In the genomic region with DNA sequence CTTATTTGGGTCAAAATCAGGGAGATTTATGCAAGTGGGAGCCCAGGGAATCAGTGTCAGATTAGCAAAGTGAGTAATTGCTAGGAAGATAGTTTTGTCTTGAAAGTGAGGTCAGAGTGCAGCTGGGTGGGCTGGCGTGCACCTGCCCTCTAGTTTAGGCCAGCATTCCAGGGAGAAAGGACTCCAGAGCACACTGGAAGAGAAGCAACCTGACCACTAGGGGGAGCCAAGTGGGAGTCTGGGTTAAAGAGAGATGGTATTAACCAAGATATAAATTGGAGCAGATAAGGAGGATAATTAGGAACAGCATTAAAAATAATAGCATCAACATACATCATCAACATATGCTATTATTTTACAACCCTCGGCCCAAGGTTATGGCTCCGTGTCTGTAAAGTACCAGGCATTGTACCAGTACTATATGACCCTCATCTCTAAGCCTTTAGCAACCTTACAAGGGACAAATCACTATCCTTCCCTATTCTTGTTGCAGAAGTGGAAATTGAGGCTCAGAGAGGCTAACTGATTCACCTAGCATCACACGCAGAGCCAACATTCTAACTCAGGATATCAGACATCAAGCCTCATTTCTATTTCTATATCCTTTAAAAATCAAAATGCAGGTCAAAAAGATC, we compare ENCODE assay signal across 9 cellular contexts. TPM values are rescaled to one million over a fixed set of nuclear protein-coding genes. Genes with fewer than 3 reads are reported as not detected.
DNase-seq lines count a peak whose midpoint lies in the region; ATAC-seq and TF ChIP-seq lines count a peak whose summit lies in the region.
"Had no signal": no experiment of that assay in that cellular context is flagged by ENCODE, and none has a peak within 500 bp of the region (broad histone marks: within the 10 kb centered on the region; RNA-seq: fewer than 3 reads in every experiment).

No MANE protein-coding gene starts in this region.

- TF ChIP-seq POLR2A in suprapubic skin (IDR thresholded peaks at IDR 0.05): no peak

- 56% methylated on average over 4 of the region's 4 CpGs for WGBS in mammary epithelial cell (ENCODE audit: low coverage, missing lambda C conversion rate)
- WGBS in suprapubic skin: 67% methylated on average over 4 of the region's 4 CpGs

- no peaks in the 10 kb centered on the region for H3K36me3 Mint-ChIP-seq in GM23338 (ENCODE audit: low read depth)
- no peaks in the 10 kb centered on the region for H3K36me3 Mint-ChIP-seq in neural crest cell (ENCODE audit: low read depth)

- dilution Hi-C loops in mammary epithelial cell (cut with HindIII; ENCODE audit: low sequenced_read_pairs): no loop called here

- H3K4me2 ChIP-seq in GM23338 (no peak overlapping the region), mammary epithelial cell (ENCODE audit: insufficient read depth, low read depth, low read length) (no peak overlapping the region)

- TF ChIP-seq CTCF in GM23338 (conservative IDR thresholded peaks at IDR 0.05; ENCODE audit: low read depth in 2 of 2) (peak; percentile 86 to 92), mammary epithelial cell (conservative IDR thresholded peaks at IDR 0.05 in 1 of 2, IDR thresholded peaks at IDR 0.05 in 1 of 2; ENCODE audit: extremely low read depth in 1 of 2, insufficient read depth in 1 of 2, low read depth in 1 of 2, low read length in 2 of 2) (peak; percentile 83 to 85), neural crest cell (conservative IDR thresholded peaks at IDR 0.05) (peak; percentile 73), suprapubic skin (IDR thresholded peaks at IDR 0.05) (peak in 1 of 2 donors; percentile 39)

- H3K9me2 ChIP-seq in GM23338 (ENCODE audit: insufficient read depth): 0 out of 2 replicates have a peak, but pooled peaks cover 6% of the 10 kb centered on the region

- H3K4me3 ChIP-seq in GM23338 (no peak overlapping the region), mammary epithelial cell (replicated peaks in 1 of 3; ENCODE audit: insufficient read depth in 1 of 3, low read depth in 2 of 3, low read length in 3 of 3) (no peak overlapping the region), suprapubic skin (no peak overlapping the region)
- H3K4me3 ChIP-seq: SK-N-MC had no signal

- CTCF ChIA-PET in mammary epithelial cell (lab: Charles Lee; ENCODE audit: low non-redundant PET): no interaction called here

- H3F3A ChIP-seq in GM23338 (replicated peaks; ENCODE audit: low read depth): no peaks in the 10 kb centered on the region

- H2AFZ ChIP-seq in GM23338 (no peak overlapping the region), mammary epithelial cell (ENCODE audit: low read depth, low read length) (no peak overlapping the region)

- peaks cover 6% of the 10 kb centered on the region for H3K27me3 Mint-ChIP-seq in GM23338 (ENCODE audit: insufficient read depth, low read depth, poor library complexity)
- H3K27me3 Mint-ChIP-seq in neural crest cell (ENCODE audit: low read depth): peaks cover 3% of the 10 kb centered on the region

- no peak overlapping the region for H3K4me3 Mint-ChIP-seq in GM23338
- H3K4me3 Mint-ChIP-seq in neural crest cell: no peak overlapping the region

- BruUV-seq in mammary epithelial cell (replicated peaks; lab: Mats Ljungman, UMichigan): no TSS peak

- intact Hi-C loops in mammary epithelial cell (cut with micrococcal nuclease): loop anchor here (1.0 kb wide), 1 partner anchor 383 kb away; no protein-coding TSS in a partner anchor

- no peak overlapping the region for H3K27ac ChIP-seq in GM23338 (ENCODE audit: low read depth)
- H3K27ac ChIP-seq in mammary epithelial cell (ENCODE audit: insufficient read depth, low read depth, low read length): no peak overlapping the region
- H3K27ac ChIP-seq in suprapubic skin: no peak overlapping the region
- H3K27ac ChIP-seq: SK-N-MC had no signal

- H3K4me1 Mint-ChIP-seq in GM23338 (no peaks in the 10 kb centered on the region; the same call in 1 of the 3 replicates), neural crest cell (no peaks in the 10 kb centered on the region)

- H4K20me1 ChIP-seq in GM23338 (replicated peaks; ENCODE audit: insufficient read depth) (no peaks in the 10 kb centered on the region), mammary epithelial cell (ENCODE audit: insufficient read depth, low read length) (no peaks in the 10 kb centered on the region)

- H3K9ac ChIP-seq in mammary epithelial cell (ENCODE audit: insufficient read depth, low read length): no peak overlapping the region

- H3K9me3 ChIP-seq in mammary epithelial cell (replicated peaks; ENCODE audit: insufficient read depth, low read length): no peaks in the 10 kb centered on the region
- no peaks in the 10 kb centered on the region for H3K9me3 ChIP-seq in suprapubic skin

- peak; percentile 57 for DNase-seq in COLO829 (ENCODE audit: low spot score)
- DNase-seq in GM23338 (ENCODE audit: low spot score): peak; percentile 94
- peak; percentile 60 to 75 for DNase-seq in NCI-H524 (lab: John Stamatoyannopoulos, UW)
- peak; percentile 36 for DNase-seq in mammary epithelial cell
- peak; percentile 16 for DNase-seq in neural crest cell (ENCODE audit: low read depth, low spot score)
- DNase-seq in suprapubic skin (ENCODE audit: low spot score in 2 of 2): no peak

- H3K9me3 Mint-ChIP-seq in GM23338 (no peaks in the 10 kb centered on the region), neural crest cell (no peaks in the 10 kb centered on the region)

- ATAC-seq in GM23338 (peak; percentile 94), GM21619 (IDR thresholded peaks at IDR 0.05; ENCODE audit: unreplicated experiment) (no peak), GM18517 (IDR thresholded peaks at IDR 0.05; ENCODE audit: unreplicated experiment) (no peak)

- H3K4me1 ChIP-seq in GM23338 (ENCODE audit: insufficient read depth) (no peaks in the 10 kb centered on the region), mammary epithelial cell (ENCODE audit: insufficient read depth, low read length) (no peaks in the 10 kb centered on the region), suprapubic skin (no peaks in the 10 kb centered on the region)

- TF ChIP-seq EP300 in suprapubic skin (IDR thresholded peaks at IDR 0.05): no peak

- H3K36me3 ChIP-seq in GM23338 (ENCODE audit: insufficient read depth) (no peaks in the 10 kb centered on the region), mammary epithelial cell (ENCODE audit: insufficient read depth, low read length) (no peaks in the 10 kb centered on the region), suprapubic skin (no peaks in the 10 kb centered on the region)

- no peaks in the 10 kb centered on the region for H3K79me2 ChIP-seq in GM23338 (replicated peaks; ENCODE audit: insufficient read depth)
- no peaks in the 10 kb centered on the region for H3K79me2 ChIP-seq in mammary epithelial cell (ENCODE audit: insufficient read depth, low read length)

- H3K27me3 ChIP-seq in GM23338 (ENCODE audit: insufficient read depth) (no peaks in the 10 kb centered on the region), mammary epithelial cell (ENCODE audit: insufficient read depth, low read length) (no peaks in the 10 kb centered on the region), suprapubic skin (peaks cover 14% of the 10 kb centered on the region)

- H3K27ac Mint-ChIP-seq in GM23338: no peak overlapping the region
- no peak overlapping the region for H3K27ac Mint-ChIP-seq in neural crest cell (ENCODE audit: unreplicated experiment)

- in situ Hi-C loops in mammary epithelial cell (cut with MboI; ENCODE audit: low sequenced_read_pairs in 2 of 2): loop anchor here (10.0 to 25.0 kb wide), 3 partner anchors 245 to 845 kb away; no protein-coding TSS in a partner anchor

TF ChIP-seq in GM23338, 12 proteins besides CTCF, POLR2A, EP300 and RAD21 (continues in another document):
- TF ChIP-seq EZH2phosphoT487 (IDR thresholded peaks at IDR 0.05; ENCODE audit: unreplicated experiment) (no peak), POLR2AphosphoS5 (IDR thresholded peaks at IDR 0.05; ENCODE audit: low read depth) (no peak), NANOG (IDR thresholded peaks at IDR 0.05; ENCODE audit: borderline replicate concordance) (no peak), ZNF331 (CRISPR knock-in tag; IDR thresholded peaks at IDR 0.05; ENCODE audit: low read depth) (no peak), REST (IDR thresholded peaks at IDR 0.05; ENCODE audit: unreplicated experiment) (no peak)
- TF ChIP-seq, protein P1, sequence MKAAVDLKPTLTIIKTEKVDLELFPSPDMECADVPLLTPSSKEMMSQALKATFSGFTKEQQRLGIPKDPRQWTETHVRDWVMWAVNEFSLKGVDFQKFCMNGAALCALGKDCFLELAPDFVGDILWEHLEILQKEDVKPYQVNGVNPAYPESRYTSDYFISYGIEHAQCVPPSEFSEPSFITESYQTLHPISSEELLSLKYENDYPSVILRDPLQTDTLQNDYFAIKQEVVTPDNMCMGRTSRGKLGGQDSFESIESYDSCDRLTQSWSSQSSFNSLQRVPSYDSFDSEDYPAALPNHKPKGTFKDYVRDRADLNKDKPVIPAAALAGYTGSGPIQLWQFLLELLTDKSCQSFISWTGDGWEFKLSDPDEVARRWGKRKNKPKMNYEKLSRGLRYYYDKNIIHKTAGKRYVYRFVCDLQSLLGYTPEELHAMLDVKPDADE (IDR thresholded peaks at IDR 0.05): no peak

RNA-seq across cellular contexts. Expression of gene SLC2A10, which starts 57.8 kb away (rescaled TPM):
- total RNA-seq in GM23338 (2014; rRNA removed; shearing (Covaris generic)): 7.9 and 14.6 TPM in 2 replicates
- polyA plus RNA-seq in GM23338 (2016; fragmentation: Nextera tagmentation; extraction: Ambion mirVana) (4.3 and 4.9 TPM in 2 replicates), mammary epithelial cell (not detected)
- total RNA-seq in mammary epithelial cell (1 to 10 TPM in 1 of 2 donors, under 1 TPM in 1; 0.40 to 4.2 TPM), neural crest cell (11.3 and 12.7 TPM in 2 replicates), suprapubic skin (1 to 10 TPM; 2.6 to 8.1 (median 5.5) TPM)
- not detected for polyA minus RNA-seq in mammary epithelial cell

Comparison
In these comparisons a context has a peak if more than half of its experiments do, and no peak if none do; other contexts are left out.
1. DNase-seq: peak in COLO829 (single experiment), GM23338 (single experiment), NCI-H524 (2 of 2), mammary epithelial cell (single experiment) and neural crest cell (single experiment); none in suprapubic skin (0 of 2).